In genomic region chr4:183448436-183448835, GRCh38 we compare ENCODE assay signal across 1 cellular context.
TF ChIP-seq lines count a peak whose summit lies in the region.

No MANE protein-coding gene starts in this region.

TF ChIP-seq in K562, 482 proteins besides CTCF, POLR2A, EP300 and RAD21:
- TF ChIP-seq GATAD2B (IDR thresholded peaks at IDR 0.05; ENCODE audit: borderline replicate concordance) (no peak), BHLHE40 (IDR thresholded peaks at IDR 0.05; ENCODE audit: low read length) (no peak), SREBF2 (CRISPR knock-in tag; IDR thresholded peaks at IDR 0.05) (no peak), RNF2 (IDR thresholded peaks at IDR 0.05) (no peak), TOE1 (IDR thresholded peaks at IDR 0.05; ENCODE audit: borderline replicate concordance) (no peak), TOE1 (CRISPR knock-in tag; IDR thresholded peaks at IDR 0.05; ENCODE audit: borderline replicate concordance, low read depth) (no peak), OTX1 (CRISPR knock-in tag; IDR thresholded peaks at IDR 0.05) (no peak), MBD1 (CRISPR knock-in tag; IDR thresholded peaks at IDR 0.05) (no peak), CHD2 (IDR thresholded peaks at IDR 0.05; ENCODE audit: low read depth, low read length) (no peak), CC2D1A (IDR thresholded peaks at IDR 0.05) (no peak), ZBTB26 (CRISPR knock-in tag; IDR thresholded peaks at IDR 0.05) (no peak), MCM3 (IDR thresholded peaks at IDR 0.05) (no peak), ZNF639 (CRISPR knock-in tag; conservative IDR thresholded peaks at IDR 0.05 in 1 of 2, IDR thresholded peaks at IDR 0.05 in 1 of 2) (no peak), ZBTB8A (IDR thresholded peaks at IDR 0.05; ENCODE audit: partially characterized antibody) (no peak), SIN3B (IDR thresholded peaks at IDR 0.05; ENCODE audit: low read depth) (no peak), CEBPG (CRISPR knock-in tag; IDR thresholded peaks at IDR 0.05) (no peak), CEBPG (tag; conservative IDR thresholded peaks at IDR 0.05 in 1 of 2, IDR thresholded peaks at IDR 0.05 in 1 of 2) (peak; percentile 66 to 74), POU5F1 (IDR thresholded peaks at IDR 0.05; ENCODE audit: borderline replicate concordance, low read depth, low read length, partially characterized antibody) (no peak), PHB2 (IDR thresholded peaks at IDR 0.05; ENCODE audit: low read depth) (no peak), MEF2A (IDR thresholded peaks at IDR 0.05; ENCODE audit: control insufficient read depth, low read depth, low read length) (peak; percentile 61; the same call in 1 of the 2 replicates), HLTF (IDR thresholded peaks at IDR 0.05) (no peak), FOXM1 (IDR thresholded peaks at IDR 0.05; ENCODE audit: low read depth) (no peak), FOXM1 (CRISPR knock-in tag; IDR thresholded peaks at IDR 0.05; ENCODE audit: low read depth) (no peak), RREB1 (CRISPR knock-in tag; IDR thresholded peaks at IDR 0.05) (no peak), ZNF316 (IDR thresholded peaks at IDR 0.05) (no peak), CEBPB (tag; IDR thresholded peaks at IDR 0.05) (peak; percentile 82), USF1 (CRISPR knock-in tag; IDR thresholded peaks at IDR 0.05) (no peak), CAMTA2 (CRISPR knock-in tag; conservative IDR thresholded peaks at IDR 0.05) (no peak), ZBTB33 (CRISPR knock-in tag; IDR thresholded peaks at IDR 0.05) (no peak), ETS1 (conservative IDR thresholded peaks at IDR 0.05; ENCODE audit: control insufficient read depth, low read depth, low read length) (no peak), ZNF655 (CRISPR knock-in tag; IDR thresholded peaks at IDR 0.05) (no peak), FOXA3 (CRISPR knock-in tag; conservative IDR thresholded peaks at IDR 0.05 in 1 of 2, IDR thresholded peaks at IDR 0.05 in 1 of 2) (0 out of 4 replicates have a peak, but pooled peaks of 1 of the 2 experiments have one; percentile 36), XRCC4 (IDR thresholded peaks at IDR 0.05; ENCODE audit: extremely low read depth, insufficient read depth, insufficient read length) (no peak), GTF3C2 (IDR thresholded peaks at IDR 0.05; ENCODE audit: borderline replicate concordance, extremely low read depth, insufficient read length) (no peak), HMBOX1 (IDR thresholded peaks at IDR 0.05) (no peak), MEF2D (tag; conservative IDR thresholded peaks at IDR 0.05; ENCODE audit: low read depth) (peak; percentile 77), TRIM28 (IDR thresholded peaks at IDR 0.05) (no peak)
